Comparison of ENCODE assay signal across 1 cellular context in the genomic region with DNA sequence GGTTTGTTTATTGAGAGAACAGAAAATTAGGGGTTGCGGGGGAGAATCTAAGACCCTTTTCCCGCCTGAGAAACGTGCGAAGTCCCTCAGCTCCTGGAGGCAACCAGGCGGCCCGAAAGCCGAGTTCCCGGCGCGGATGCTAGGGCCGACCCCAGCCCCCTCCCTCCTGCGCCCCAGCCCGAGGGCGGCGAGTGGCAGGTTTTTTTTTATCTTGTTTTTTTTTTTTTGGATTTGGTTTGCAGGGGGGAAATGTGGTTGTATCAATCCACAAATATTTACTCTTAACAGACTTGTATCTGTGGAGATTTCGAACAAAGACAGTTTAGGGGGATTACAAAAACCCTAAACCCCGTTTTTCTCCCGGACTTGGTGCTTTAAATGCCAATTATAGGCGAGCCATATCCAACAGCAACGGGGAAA.
TF ChIP-seq lines count a peak whose summit lies in the region.

No MANE protein-coding gene starts in this region.

TF ChIP-seq in GM23338, 12 proteins besides CTCF, POLR2A, EP300 and RAD21:
- TF ChIP-seq EZH2 (IDR thresholded peaks at IDR 0.05; ENCODE audit: low read depth, unreplicated experiment) (peak; percentile 67), NANOG (IDR thresholded peaks at IDR 0.05; ENCODE audit: borderline replicate concordance) (no peak)
